ENCODE assay signal across 14 cellular contexts in the genomic region with DNA sequence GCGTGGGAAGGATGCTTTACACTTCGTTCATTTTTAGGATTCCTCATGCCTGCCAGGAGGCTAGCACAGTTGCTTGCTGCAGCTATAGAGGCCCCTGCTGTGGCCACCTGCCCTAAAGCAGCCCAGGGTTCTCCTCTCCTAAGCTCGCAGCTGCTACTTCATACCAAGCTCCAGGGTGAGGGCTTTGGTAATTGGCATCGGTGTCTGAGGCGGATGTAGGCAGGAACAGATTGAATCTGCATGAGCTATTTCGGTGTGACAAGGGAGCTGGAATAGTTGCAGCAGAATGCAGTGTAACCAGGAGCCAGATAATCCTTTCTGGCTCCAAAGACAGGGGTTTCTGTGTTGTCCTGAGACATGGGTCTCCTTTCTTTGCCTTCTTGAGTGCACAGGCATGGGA.
DNase-seq lines count a peak whose midpoint lies in the region; ATAC-seq, FAIRE-seq and TF ChIP-seq lines count a peak whose summit lies in the region.
"Had no signal": no experiment of that assay in that cellular context is flagged by ENCODE, and none has a peak within 500 bp of the region (broad histone marks: within the 10 kb centered on the region; RNA-seq: fewer than 3 reads in every experiment).

No MANE protein-coding gene starts in this region.

- H3K4me3 Mint-ChIP-seq in HFFc6 = no peak overlapping the region
- H3K4me3 Mint-ChIP-seq: IgD-negative memory B cell; memory B cell; T-helper 2 cell treated with Interferon-gamma antibody and Interleukin-4, amounts not matched to agents 5 μg/mL and 100 μg/mL, for 36 hours had no signal

- H3K27me3 ChIP-seq in esophagus muscularis mucosa = no peaks in the 10 kb centered on the region

- peak; percentile 58 for DNase-seq in Ammon's horn (ENCODE audit: low spot score)
- no peak for DNase-seq in HFFc6
- DNase-seq in NCI-H69 (lab: John Stamatoyannopoulos, UW) = peak; percentile 96
- DNase-seq in esophagus muscularis mucosa (ENCODE audit: extremely low spot score) = no peak
- no peak for DNase-seq in activated gamma-delta T cell treated with Interleukin-2 at 50 U/mL for 16 hours
- DNase-seq in GDM1 (lab: John Stamatoyannopoulos, UW) = no peak
- DNase-seq in GM12892 (ENCODE audit: insufficient read length) = no peak
- DNase-seq: AML-193; NK-92 treated with Interleukin-12 subunit alpha and Interleukin-12 subunit beta, amount 100 ng/mL, for 24 hours had no signal

- H3K4me3 ChIP-seq in esophagus muscularis mucosa = no peak overlapping the region

- H3K27ac Mint-ChIP-seq in HFFc6 = peak overlapping the region; percentile 40
- H3K27ac Mint-ChIP-seq: memory B cell had no signal

- intact Hi-C loops in esophagus muscularis mucosa (cut with DNase I) = no loop called here

- H3K27me3 Mint-ChIP-seq in HFFc6 (ENCODE audit: insufficient read depth) = peaks cover 17% of the 10 kb centered on the region

- FAIRE-seq in GM12892 (lab: Jason Lieb, UNC) = no peak

- no peaks in the 10 kb centered on the region for H3K9me3 ChIP-seq in esophagus muscularis mucosa

- peaks cover 64% of the 10 kb centered on the region for H3K36me3 Mint-ChIP-seq in HFFc6 (ENCODE audit: low read depth)
- H3K36me3 Mint-ChIP-seq: IgD-negative memory B cell, memory B cell had no signal

- no peak for TF ChIP-seq POLR2A in esophagus muscularis mucosa (IDR thresholded peaks at IDR 0.05; ENCODE audit: low read depth)
- no peak for TF ChIP-seq POLR2A in GM12892 (IDR thresholded peaks at IDR 0.05; ENCODE audit: low read depth, low read length)

- WGBS in esophagus muscularis mucosa = 69% methylated on average over 4 of the region's 6 CpGs

- no peak for TF ChIP-seq EP300 in esophagus muscularis mucosa (IDR thresholded peaks at IDR 0.05)

- no peak for TF ChIP-seq CTCF in HFFc6 (IDR thresholded peaks at IDR 0.05)
- TF ChIP-seq CTCF in esophagus muscularis mucosa (IDR thresholded peaks at IDR 0.05) = no peak

- no peaks in the 10 kb centered on the region for H3K9me3 Mint-ChIP-seq in HFFc6
- H3K9me3 Mint-ChIP-seq: IgD-negative memory B cell; memory B cell; T-helper 2 cell treated with Interferon-gamma antibody and Interleukin-4, amounts not matched to agents 5 μg/mL and 100 μg/mL, for 36 hours had no signal

- peak overlapping the region; percentile 55 to 89 (median 88) for H3K27ac ChIP-seq in esophagus muscularis mucosa (replicated peaks in 1 of 4)
- H3K27ac ChIP-seq: epithelial cell of prostate had no signal

- H3K36me3 ChIP-seq in esophagus muscularis mucosa = peaks cover 0 to 62% (median 42%) of the 10 kb centered on the region in 4 donors

- H3K4me1 ChIP-seq in esophagus muscularis mucosa = peaks cover 39 to 98% (median 95%) of the 10 kb centered on the region in 4 donors

- ATAC-seq in HG03342 (IDR thresholded peaks at IDR 0.05; ENCODE audit: unreplicated experiment) = no peak

- peaks cover 40% of the 10 kb centered on the region for H3K4me1 Mint-ChIP-seq in HFFc6 (ENCODE audit: low read depth)
- H3K4me1 Mint-ChIP-seq: IgD-negative memory B cell, memory B cell had no signal

Comparison
In these comparisons a context has a peak if more than half of its experiments do, and no peak if none do; other contexts are left out.
1. DNase-seq: peak in Ammon's horn (single experiment) and NCI-H69 (single experiment); none in HFFc6 (single experiment), esophagus muscularis mucosa (single experiment), activated gamma-delta T cell treated with Interleukin-2 at 50 U/mL for 16 hours (single experiment), GDM1 (single experiment) and GM12892 (single experiment).